9 cellular contexts compared by ENCODE assay signal in the genomic region with DNA sequence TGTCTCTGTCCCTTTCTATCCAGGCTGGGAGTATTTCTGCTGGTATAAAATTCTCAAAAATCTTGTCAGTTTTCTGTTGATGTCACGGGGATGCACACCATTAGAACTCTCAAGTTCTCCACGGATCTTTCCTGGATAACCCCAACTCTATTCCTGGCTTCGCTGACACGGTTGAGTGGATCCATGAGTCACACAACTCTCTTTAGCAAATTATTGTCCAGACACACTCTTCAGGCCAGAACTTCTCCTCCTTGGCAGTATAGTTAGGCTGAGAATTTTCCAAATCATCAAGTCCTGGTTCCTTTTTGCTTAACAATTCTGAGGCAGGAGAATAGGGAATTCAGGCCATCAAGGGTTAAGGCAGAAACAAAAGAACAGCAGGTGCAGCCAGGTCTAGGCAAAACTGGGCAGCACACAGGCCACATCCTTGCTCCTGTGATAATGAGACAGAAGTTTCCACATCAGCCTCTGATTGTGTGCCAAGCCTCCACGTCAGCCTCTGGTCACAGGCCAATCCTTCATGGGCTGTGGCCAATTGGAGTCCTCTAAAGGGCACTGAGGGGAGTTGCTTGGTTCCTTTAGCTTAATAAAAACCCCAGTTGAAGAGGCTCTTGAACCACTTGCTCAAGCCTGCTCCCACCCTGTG. TPM values are rescaled to one million over a fixed set of nuclear protein-coding genes. Genes with fewer than 3 reads are reported as not detected.
A peak's percentile ranks its signal among the peaks of the same experiment; 100 is the strongest.
DNase-seq lines count a peak whose midpoint lies in the region; ATAC-seq and TF ChIP-seq lines count a peak whose summit lies in the region.
"Had no signal": no experiment of that assay in that cellular context is flagged by ENCODE, and none has a peak within 500 bp of the region (broad histone marks: within the 10 kb centered on the region; RNA-seq: fewer than 3 reads in every experiment).

No MANE protein-coding gene starts in this region.

- H3K4me1 ChIP-seq in gastroesophageal sphincter, result peaks cover 11 to 30% (median 11%) of the 10 kb centered on the region in 3 donors
- H3K4me1 ChIP-seq in parathyroid adenoma, result peaks cover 10% of the 10 kb centered on the region

- no peaks in the 10 kb centered on the region for H3K79me2 ChIP-seq in parathyroid adenoma

- no peak overlapping the region for H3K4me2 ChIP-seq in parathyroid adenoma (ENCODE audit: low read length)

- H3K4me3 ChIP-seq in gastroesophageal sphincter, result no peak overlapping the region
- no peak overlapping the region for H3K4me3 ChIP-seq in parathyroid adenoma (ENCODE audit: low read depth, low read length)

- TF ChIP-seq CTCF in gastroesophageal sphincter (IDR thresholded peaks at IDR 0.05) (no peak), parathyroid adenoma (IDR thresholded peaks at IDR 0.05) (no peak)

- H3K9me3 Mint-ChIP-seq in activated naive CD4-positive, alpha-beta T cell treated with anti-CD3 and anti-CD28 coated beads, Interleukin-2, amount 50 U/mL, for 72 hours, result no peaks in the 10 kb centered on the region
- H3K9me3 Mint-ChIP-seq: T-helper 1 cell treated with Interleukin-12 subunit alpha and Interleukin-12 subunit beta and Interleukin-4 antibody, amounts not matched to agents 30 μg/mL and 1 μg/mL, for 36 hours had no signal

- peak overlapping the region; percentile 79 to 85 (median 82) for H3K27ac ChIP-seq in gastroesophageal sphincter
- peak overlapping the region; percentile 51 for H3K27ac ChIP-seq in parathyroid adenoma

- 16 to 35% methylated on average over 4 to 5 of the region's 5 CpGs for WGBS in gastroesophageal sphincter (ENCODE audit: low coverage in 1 of 2), 2 donors

- no peaks in the 10 kb centered on the region for H3K36me3 ChIP-seq in gastroesophageal sphincter
- no peaks in the 10 kb centered on the region for H3K36me3 ChIP-seq in parathyroid adenoma (ENCODE audit: control insufficient read depth, insufficient read depth, low read length)

- no peak for TF ChIP-seq POLR2A in gastroesophageal sphincter (IDR thresholded peaks at IDR 0.05)

- ATAC-seq in gastroesophageal sphincter (peak; percentile 97), HG02852 (IDR thresholded peaks at IDR 0.05; ENCODE audit: unreplicated experiment) (no peak), GM19395 (IDR thresholded peaks at IDR 0.05; ENCODE audit: unreplicated experiment) (no peak)
- ATAC-seq in activated naive CD4-positive, alpha-beta T cell treated with anti-CD3 and anti-CD28 coated beads, Interleukin-2, amount 50 U/mL, for 72 hours, result no peak

- no peaks in the 10 kb centered on the region for H3K27me3 ChIP-seq in gastroesophageal sphincter
- H3K27me3 ChIP-seq in parathyroid adenoma (ENCODE audit: control insufficient read depth, insufficient read depth, low read length), result no peaks in the 10 kb centered on the region

- H2AFZ ChIP-seq in parathyroid adenoma, result no peak overlapping the region

- no peaks in the 10 kb centered on the region for H3K36me3 Mint-ChIP-seq in activated naive CD4-positive, alpha-beta T cell treated with anti-CD3 and anti-CD28 coated beads, Interleukin-2, amount 50 U/mL, for 72 hours

- TF ChIP-seq EP300 in gastroesophageal sphincter (IDR thresholded peaks at IDR 0.05), result no peak

- no peak overlapping the region for H3K27ac Mint-ChIP-seq in activated naive CD4-positive, alpha-beta T cell treated with anti-CD3 and anti-CD28 coated beads, Interleukin-2, amount 50 U/mL, for 72 hours
- H3K27ac Mint-ChIP-seq: T-helper 1 cell treated with Interleukin-12 subunit alpha and Interleukin-12 subunit beta and Interleukin-4 antibody, amounts not matched to agents 30 μg/mL and 1 μg/mL, for 36 hours had no signal

- H3K9ac ChIP-seq in parathyroid adenoma, result no peak overlapping the region

- DNase-seq in NCI-H345 (lab: John Stamatoyannopoulos, UW), result peak; percentile 65
- no peak for DNase-seq in NCI-H345 treated with DMSO at 0.1 percent for 48 hours (lab: John Stamatoyannopoulos, UW; ENCODE audit: unreplicated experiment)
- DNase-seq in T1000 (lab: John Stamatoyannopoulos, UW), result peak; percentile 7
- no peak for DNase-seq in activated naive CD4-positive, alpha-beta T cell treated with anti-CD3 and anti-CD28 coated beads, Interleukin-2, amount 50 U/mL, for 72 hours (ENCODE audit: low spot score in 2 of 2)

- H3K9me3 ChIP-seq in gastroesophageal sphincter (no peaks in the 10 kb centered on the region), parathyroid adenoma (ENCODE audit: control insufficient read depth, low read length) (no peaks in the 10 kb centered on the region)

RNA-seq across cellular contexts. Expression of gene ACAT1, which starts 5.7 kb away (rescaled TPM):
- total RNA-seq in gastroesophageal sphincter, result 100 to 1,000 TPM; 171 to 345 (median 231) TPM
- 10 to 100 TPM; 71.9 to 79.5 TPM for total RNA-seq in activated naive CD4-positive, alpha-beta T cell treated with anti-CD3 and anti-CD28 coated beads, Interleukin-2, amount 50 U/mL, for 72 hours

Comparison
In these comparisons a context has a peak if more than half of its experiments do, and no peak if none do; other contexts are left out.
1. DNase-seq: peak in NCI-H345 (single experiment) and T1000 (single experiment); none in NCI-H345 treated with DMSO at 0.1 percent for 48 hours (single experiment) and activated naive CD4-positive, alpha-beta T cell treated with anti-CD3 and anti-CD28 coated beads, Interleukin-2, amount 50 U/mL, for 72 hours (0 of 2).